ENCODE assay signal across 1 cellular context in genomic region chr1:154934358-154934948, GRCh38.
TF ChIP-seq lines count a peak whose summit lies in the region.

No MANE protein-coding gene starts in this region.

TF ChIP-seq in HEK293, 187 proteins besides CTCF, POLR2A, EP300 and RAD21 (continued from another document):
- no peak for TF ChIP-seq ZNF558 (tag by site-specific recombination; IDR thresholded peaks at IDR 0.05)
- no peak for TF ChIP-seq ZBTB20 (tag by site-specific recombination; IDR thresholded peaks at IDR 0.05)
- peak; percentile 62; the same call in 1 of the 2 replicates for TF ChIP-seq ZNF121 (tag by site-specific recombination; IDR thresholded peaks at IDR 0.05)
- peak; percentile 92 for TF ChIP-seq ZNF664 (tag by site-specific recombination; IDR thresholded peaks at IDR 0.05)
- no peak for TF ChIP-seq ZNF843 (tag by site-specific recombination; IDR thresholded peaks at IDR 0.05)
- no peak for TF ChIP-seq ZNF239 (tag by site-specific recombination; IDR thresholded peaks at IDR 0.05)
- no peak for TF ChIP-seq ZNF157 (tag by site-specific recombination; IDR thresholded peaks at IDR 0.05)
